In the genomic region with DNA sequence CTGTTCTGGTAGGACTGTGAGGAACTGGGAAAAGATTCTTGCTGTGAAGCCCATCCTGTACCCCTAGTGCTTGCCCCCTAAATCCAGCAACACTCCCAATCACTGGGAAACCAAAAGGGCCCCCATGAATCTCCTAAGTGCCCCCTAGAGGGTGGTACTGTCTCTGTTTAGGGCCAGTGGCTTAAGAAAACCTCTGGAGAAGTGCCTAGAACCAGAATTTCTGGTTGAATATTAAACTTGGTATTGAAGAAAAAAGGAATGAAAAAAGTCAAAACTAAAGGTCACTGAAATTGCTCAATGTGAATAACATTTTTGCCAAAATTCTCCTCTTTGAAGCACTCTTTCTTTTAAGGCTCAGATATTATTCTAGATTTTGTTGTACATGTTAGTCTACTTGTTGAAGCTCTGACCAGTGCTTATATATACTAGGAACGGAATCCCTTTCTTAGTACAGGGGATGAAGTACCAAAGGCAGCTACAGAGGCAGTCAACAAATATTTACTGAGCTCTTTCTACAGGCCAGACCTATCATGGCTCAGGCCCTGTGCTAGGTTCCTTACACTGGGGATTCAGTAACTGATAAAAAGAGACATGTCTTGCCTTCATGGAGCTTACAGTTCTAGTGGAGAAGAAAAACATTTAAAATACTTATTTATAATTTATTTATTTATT, we compare ENCODE assay signal across 1 cellular context.
TF ChIP-seq lines count a peak whose summit lies in the region.

No MANE protein-coding gene starts in this region.

TF ChIP-seq in liver, 16 proteins besides CTCF, POLR2A, EP300 and RAD21 (continued from another document):
- TF ChIP-seq JUND (IDR thresholded peaks at IDR 0.05) (peak in 1 of 2 donors; percentile 59), HNF4G (IDR thresholded peaks at IDR 0.05) (no peak), HNF4A (conservative IDR thresholded peaks at IDR 0.05) (peak; percentile 78 to 81), FOXA1 (IDR thresholded peaks at IDR 0.05) (peak; percentile 42), YY1 (IDR thresholded peaks at IDR 0.05) (peak; percentile 65), RXRA (IDR thresholded peaks at IDR 0.05) (peak; percentile 67 to 78)
- TF ChIP-seq, protein P1, sequence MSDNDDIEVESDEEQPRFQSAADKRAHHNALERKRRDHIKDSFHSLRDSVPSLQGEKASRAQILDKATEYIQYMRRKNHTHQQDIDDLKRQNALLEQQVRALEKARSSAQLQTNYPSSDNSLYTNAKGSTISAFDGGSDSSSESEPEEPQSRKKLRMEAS (IDR thresholded peaks at IDR 0.05): peak; percentile 56
- TF ChIP-seq, protein P2, sequence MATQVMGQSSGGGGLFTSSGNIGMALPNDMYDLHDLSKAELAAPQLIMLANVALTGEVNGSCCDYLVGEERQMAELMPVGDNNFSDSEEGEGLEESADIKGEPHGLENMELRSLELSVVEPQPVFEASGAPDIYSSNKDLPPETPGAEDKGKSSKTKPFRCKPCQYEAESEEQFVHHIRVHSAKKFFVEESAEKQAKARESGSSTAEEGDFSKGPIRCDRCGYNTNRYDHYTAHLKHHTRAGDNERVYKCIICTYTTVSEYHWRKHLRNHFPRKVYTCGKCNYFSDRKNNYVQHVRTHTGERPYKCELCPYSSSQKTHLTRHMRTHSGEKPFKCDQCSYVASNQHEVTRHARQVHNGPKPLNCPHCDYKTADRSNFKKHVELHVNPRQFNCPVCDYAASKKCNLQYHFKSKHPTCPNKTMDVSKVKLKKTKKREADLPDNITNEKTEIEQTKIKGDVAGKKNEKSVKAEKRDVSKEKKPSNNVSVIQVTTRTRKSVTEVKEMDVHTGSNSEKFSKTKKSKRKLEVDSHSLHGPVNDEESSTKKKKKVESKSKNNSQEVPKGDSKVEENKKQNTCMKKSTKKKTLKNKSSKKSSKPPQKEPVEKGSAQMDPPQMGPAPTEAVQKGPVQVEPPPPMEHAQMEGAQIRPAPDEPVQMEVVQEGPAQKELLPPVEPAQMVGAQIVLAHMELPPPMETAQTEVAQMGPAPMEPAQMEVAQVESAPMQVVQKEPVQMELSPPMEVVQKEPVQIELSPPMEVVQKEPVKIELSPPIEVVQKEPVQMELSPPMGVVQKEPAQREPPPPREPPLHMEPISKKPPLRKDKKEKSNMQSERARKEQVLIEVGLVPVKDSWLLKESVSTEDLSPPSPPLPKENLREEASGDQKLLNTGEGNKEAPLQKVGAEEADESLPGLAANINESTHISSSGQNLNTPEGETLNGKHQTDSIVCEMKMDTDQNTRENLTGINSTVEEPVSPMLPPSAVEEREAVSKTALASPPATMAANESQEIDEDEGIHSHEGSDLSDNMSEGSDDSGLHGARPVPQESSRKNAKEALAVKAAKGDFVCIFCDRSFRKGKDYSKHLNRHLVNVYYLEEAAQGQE (IDR thresholded peaks at IDR 0.05): peak; percentile 45
